Comparison of ENCODE assay signal across 15 cellular contexts in genomic region chr5:93893050-93893449, GRCh38.
"Had no signal": no experiment of that assay in that cellular context is flagged by ENCODE, and none has a peak within 500 bp of the region (broad histone marks: within the 10 kb centered on the region; RNA-seq: fewer than 3 reads in every experiment).

No MANE protein-coding gene starts in this region.

- H3K27me3 Mint-ChIP-seq: activated CD8-positive, alpha-beta memory T cell treated with anti-CD3 and anti-CD28 coated beads, Interleukin-2, amount 10 ng/mL, durations not matched to agents 7 days and 5 days; activated naive CD4-positive, alpha-beta T cell treated with anti-CD3 and anti-CD28 coated beads, Interleukin-2, amount 50 U/mL, for 24 hours; activated T-cell treated with anti-CD3 and anti-CD28 coated beads, Interleukin-2, amount 50 U/mL, for 24 hours; naive thymus-derived CD4-positive, alpha-beta T cell; stimulated activated naive CD8-positive, alpha-beta T cell treated with anti-CD3 and anti-CD28 coated beads, Interleukin-15, Interleukin-2, amounts not matched to agents 100 ng/mL and 50 ng/mL, for 24 hours; type B pancreatic cell had no signal

- H3K27ac Mint-ChIP-seq: activated CD8-positive, alpha-beta memory T cell treated with anti-CD3 and anti-CD28 coated beads, Interleukin-2, amount 10 ng/mL, durations not matched to agents 7 days and 5 days; activated naive CD4-positive, alpha-beta T cell treated with anti-CD3 and anti-CD28 coated beads, Interleukin-2, amount 50 U/mL, for 24 hours; activated T-cell treated with anti-CD3 and anti-CD28 coated beads, Interleukin-2, amount 50 U/mL, for 24 hours; naive thymus-derived CD4-positive, alpha-beta T cell; stimulated activated naive CD8-positive, alpha-beta T cell treated with anti-CD3 and anti-CD28 coated beads, Interleukin-15, Interleukin-2, amounts not matched to agents 100 ng/mL and 50 ng/mL, for 24 hours; type B pancreatic cell had no signal

- ATAC-seq: activated CD8-positive, alpha-beta memory T cell treated with anti-CD3 and anti-CD28 coated beads, Interleukin-2, amount 10 ng/mL, durations not matched to agents 7 days and 5 days; mucosa of descending colon; naive thymus-derived CD4-positive, alpha-beta T cell had no signal

- DNase-seq: activated CD4-positive, alpha-beta T cell treated with anti-CD3 and anti-CD28 coated beads, Interleukin-2, amount 50 U/mL, for 48 hours; activated CD8-positive, alpha-beta memory T cell treated with anti-CD3 and anti-CD28 coated beads, Interleukin-2, amount 10 ng/mL, durations not matched to agents 7 days and 5 days; activated effector memory CD4-positive, alpha-beta T cell treated with anti-CD3 and anti-CD28 coated beads, Interleukin-2, amount 50 U/mL, for 16 hours; activated T-cell treated with anti-CD3 and anti-CD28 coated beads, Interleukin-2, amount 50 U/mL, for 24 hours; adrenal gland; dorsolateral prefrontal cortex; erythroblast; mammary epithelial cell; mucosa of descending colon; naive thymus-derived CD4-positive, alpha-beta T cell; occipital lobe; WERI-Rb-1 had no signal

- H3K4me3 Mint-ChIP-seq: activated CD8-positive, alpha-beta memory T cell treated with anti-CD3 and anti-CD28 coated beads, Interleukin-2, amount 10 ng/mL, durations not matched to agents 7 days and 5 days; activated naive CD4-positive, alpha-beta T cell treated with anti-CD3 and anti-CD28 coated beads, Interleukin-2, amount 50 U/mL, for 24 hours; activated T-cell treated with anti-CD3 and anti-CD28 coated beads, Interleukin-2, amount 50 U/mL, for 24 hours; naive thymus-derived CD4-positive, alpha-beta T cell; stimulated activated naive CD8-positive, alpha-beta T cell treated with anti-CD3 and anti-CD28 coated beads, Interleukin-15, Interleukin-2, amounts not matched to agents 100 ng/mL and 50 ng/mL, for 24 hours; type B pancreatic cell had no signal

- H3K4me1 Mint-ChIP-seq: activated CD8-positive, alpha-beta memory T cell treated with anti-CD3 and anti-CD28 coated beads, Interleukin-2, amount 10 ng/mL, durations not matched to agents 7 days and 5 days had no signal

- H3K9me3 Mint-ChIP-seq: activated naive CD4-positive, alpha-beta T cell treated with anti-CD3 and anti-CD28 coated beads, Interleukin-2, amount 50 U/mL, for 24 hours; activated T-cell treated with anti-CD3 and anti-CD28 coated beads, Interleukin-2, amount 50 U/mL, for 24 hours; naive thymus-derived CD4-positive, alpha-beta T cell; stimulated activated naive CD8-positive, alpha-beta T cell treated with anti-CD3 and anti-CD28 coated beads, Interleukin-15, Interleukin-2, amounts not matched to agents 100 ng/mL and 50 ng/mL, for 24 hours; type B pancreatic cell had no signal

- H3K36me3 Mint-ChIP-seq: activated CD8-positive, alpha-beta memory T cell treated with anti-CD3 and anti-CD28 coated beads, Interleukin-2, amount 10 ng/mL, durations not matched to agents 7 days and 5 days; activated naive CD4-positive, alpha-beta T cell treated with anti-CD3 and anti-CD28 coated beads, Interleukin-2, amount 50 U/mL, for 24 hours; type B pancreatic cell had no signal
